In genomic region chr2:98796775-98797544, GRCh38 we compare ENCODE assay signal across 17 cellular contexts.
"Had no signal": no experiment of that assay in that cellular context is flagged by ENCODE, and none has a peak within 500 bp of the region (broad histone marks: within the 10 kb centered on the region; RNA-seq: fewer than 3 reads in every experiment).

No MANE protein-coding gene starts in this region.

- H3K9me3 Mint-ChIP-seq: natural killer cell treated with Interleukin-12 subunit alpha and Interleukin-12 subunit beta and Interleukin-15 and Interleukin-18, amount 100 ng/mL, for 72 hours; T-helper 1 cell treated with Interleukin-12 subunit alpha and Interleukin-12 subunit beta and Interleukin-4 antibody, amounts not matched to agents 30 μg/mL and 1 μg/mL, for 36 hours had no signal

- H3K27ac ChIP-seq: adrenal gland, gastrocnemius medialis, left ventricle myocardium inferior, spleen, suprapubic skin, upper lobe of right lung had no signal

- H3K27me3 ChIP-seq: adrenal gland, gastrocnemius medialis, spleen, suprapubic skin, upper lobe of right lung had no signal

- H3K27ac Mint-ChIP-seq: natural killer cell treated with Interleukin-12 subunit alpha and Interleukin-12 subunit beta and Interleukin-15 and Interleukin-18, amount 100 ng/mL, for 72 hours; T-helper 1 cell treated with Interleukin-12 subunit alpha and Interleukin-12 subunit beta and Interleukin-4 antibody, amounts not matched to agents 30 μg/mL and 1 μg/mL, for 36 hours had no signal

- H3K9ac ChIP-seq: SK-N-SH had no signal

- H3K4me3 ChIP-seq: adrenal gland, gastrocnemius medialis, left ventricle myocardium inferior, spleen, suprapubic skin, upper lobe of right lung had no signal

- H3K9me3 ChIP-seq: adrenal gland, gastrocnemius medialis, left ventricle myocardium inferior, SK-N-SH, spleen, suprapubic skin, upper lobe of right lung had no signal

- H3K36me3 ChIP-seq: adrenal gland, gastrocnemius medialis, suprapubic skin, upper lobe of right lung had no signal

- DNase-seq: activated CD4-positive, alpha-beta T cell treated with anti-CD3 and anti-CD28 coated beads, Interleukin-2, amount 50 U/mL, for 1 hour; activated CD4-positive, CD25-positive, alpha-beta regulatory T cell; activated naive CD4-positive, alpha-beta T cell treated with anti-CD3 and anti-CD28 coated beads, Interleukin-2, amount 50 U/mL, for 16 hours; gastrocnemius medialis; kidney; left ventricle myocardium inferior; mesenchymal stem cell; SK-N-SH; spleen; stimulated activated CD4-positive, alpha-beta T cell treated with anti-CD3 and anti-CD28 coated beads, Interleukin-1b, Interleukin-23, amount 100 ng/mL, for 48 hours; stimulated activated naive CD4-positive, alpha-beta T cell; upper lobe of right lung had no signal

- ATAC-seq: gastrocnemius medialis; natural killer cell treated with Interleukin-12 subunit alpha and Interleukin-12 subunit beta and Interleukin-15 and Interleukin-18, amount 100 ng/mL, for 72 hours; sciatic nerve; upper lobe of right lung had no signal

- H3K4me2 ChIP-seq: SK-N-SH had no signal

- H3K4me3 Mint-ChIP-seq: natural killer cell treated with Interleukin-12 subunit alpha and Interleukin-12 subunit beta and Interleukin-15 and Interleukin-18, amount 100 ng/mL, for 72 hours; T-helper 1 cell treated with Interleukin-12 subunit alpha and Interleukin-12 subunit beta and Interleukin-4 antibody, amounts not matched to agents 30 μg/mL and 1 μg/mL, for 36 hours had no signal

- H3K36me3 Mint-ChIP-seq: natural killer cell treated with Interleukin-12 subunit alpha and Interleukin-12 subunit beta and Interleukin-15 and Interleukin-18, amount 100 ng/mL, for 72 hours had no signal

- H3K4me1 ChIP-seq: adrenal gland, gastrocnemius medialis had no signal
